Comparison of ENCODE assay signal across 1 cellular context in genomic region chr9:470041-470781, GRCh38.
TF ChIP-seq lines count a peak whose summit lies in the region.

No MANE protein-coding gene starts in this region.

TF ChIP-seq in HepG2, 621 proteins besides CTCF, POLR2A, EP300 and RAD21 (continued from another document and continues in another):
- no peak for TF ChIP-seq ZNF407 (CRISPR knock-in tag; IDR thresholded peaks at IDR 0.05; ENCODE audit: not compliant biosample characterization)
- no peak for TF ChIP-seq AGO1 (IDR thresholded peaks at IDR 0.05; ENCODE audit: low read depth, low read length, poor library complexity, severe bottlenecking)
- no peak for TF ChIP-seq BCLAF1 (IDR thresholded peaks at IDR 0.05)
- TF ChIP-seq SMAD9 (CRISPR knock-in tag; IDR thresholded peaks at IDR 0.05), result no peak
- no peak for TF ChIP-seq ZNF160 (CRISPR knock-in tag; IDR thresholded peaks at IDR 0.05)
- TF ChIP-seq ZNF34 (CRISPR knock-in tag; IDR thresholded peaks at IDR 0.05; ENCODE audit: borderline replicate concordance), result no peak
- TF ChIP-seq CEBPZ (IDR thresholded peaks at IDR 0.05; ENCODE audit: low read length), result no peak
- 0 out of 2 replicates have a peak, but pooled peaks have one; percentile 52 for TF ChIP-seq CERS6 (CRISPR knock-in tag; IDR thresholded peaks at IDR 0.05)
- peak; percentile 59 for TF ChIP-seq JARID2 (CRISPR knock-in tag; IDR thresholded peaks at IDR 0.05; ENCODE audit: insufficient replicate concordance)
- TF ChIP-seq KLF16 (CRISPR knock-in tag; IDR thresholded peaks at IDR 0.05), result peak; percentile 77 to 79; a peak in 3 of 4 replicates
- TF ChIP-seq GMEB1 (CRISPR knock-in tag; IDR thresholded peaks at IDR 0.05; ENCODE audit: borderline replicate concordance), result no peak
- no peak for TF ChIP-seq ZKSCAN5 (CRISPR knock-in tag; IDR thresholded peaks at IDR 0.05)
- no peak for TF ChIP-seq ZNF33B (CRISPR knock-in tag; IDR thresholded peaks at IDR 0.05)
- TF ChIP-seq ZNF616 (CRISPR knock-in tag; IDR thresholded peaks at IDR 0.05; ENCODE audit: low read depth), result peak; percentile 74; the same call in 1 of the 2 replicates
- no peak for TF ChIP-seq HNRNPL (IDR thresholded peaks at IDR 0.05; ENCODE audit: low read depth, low read length)
- peak; percentile 77 for TF ChIP-seq PATZ1 (CRISPR knock-in tag; IDR thresholded peaks at IDR 0.05)
- 0 out of 2 replicates have a peak, but pooled peaks have one; percentile 51 for TF ChIP-seq IKZF5 (CRISPR knock-in tag; IDR thresholded peaks at IDR 0.05)
- peak; percentile 33; the same call in 1 of the 2 replicates for TF ChIP-seq YEATS4 (CRISPR knock-in tag; IDR thresholded peaks at IDR 0.05; ENCODE audit: borderline replicate concordance)
- TF ChIP-seq SALL2 (CRISPR knock-in tag; IDR thresholded peaks at IDR 0.05), result peak; percentile 84
- TF ChIP-seq HNRNPH1 (optimal IDR thresholded peaks at IDR 0.05; ENCODE audit: low read depth, low read length), result no peak
- TF ChIP-seq KDM5A (IDR thresholded peaks at IDR 0.05; ENCODE audit: borderline replicate concordance, low read length), result no peak
- TF ChIP-seq ZXDC (CRISPR knock-in tag; IDR thresholded peaks at IDR 0.05), result no peak; the same call in 1 of the 2 replicates
- no peak for TF ChIP-seq ZBTB34 (CRISPR knock-in tag; IDR thresholded peaks at IDR 0.05)
